In the genomic region with DNA sequence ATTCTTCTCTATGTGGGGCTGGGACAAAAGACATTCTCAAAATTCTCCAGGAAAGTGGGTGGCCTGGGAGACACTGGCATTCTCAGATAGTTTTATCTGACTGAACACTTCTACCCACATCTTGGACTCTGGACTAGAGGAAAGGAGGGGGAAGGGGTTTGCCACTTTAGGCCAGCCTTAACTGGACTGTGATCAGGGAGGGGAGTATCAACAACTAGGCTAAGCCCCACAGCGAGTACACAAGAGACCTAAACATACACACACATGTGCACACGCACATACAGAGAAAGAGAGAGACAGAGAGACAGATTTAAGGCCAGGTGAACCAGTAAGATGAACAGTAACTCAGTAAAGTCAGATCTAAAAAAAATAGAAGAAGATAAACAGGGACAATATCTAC, we compare ENCODE assay signal across 9 cellular contexts. TPM values are rescaled to one million over a fixed set of nuclear protein-coding genes. Genes with fewer than 3 reads are reported as not detected.
DNase-seq lines count a peak whose midpoint lies in the region; ATAC-seq and TF ChIP-seq lines count a peak whose summit lies in the region.
"Had no signal": no experiment of that assay in that cellular context is flagged by ENCODE, and none has a peak within 500 bp of the region (broad histone marks: within the 10 kb centered on the region; RNA-seq: fewer than 3 reads in every experiment).

No MANE protein-coding gene starts in this region.

- TF ChIP-seq CTCF in heart left ventricle (IDR thresholded peaks at IDR 0.05) (no peak), tibial artery (IDR thresholded peaks at IDR 0.05) (no peak)

- 90 to 98% (median 93%) methylated on average over 2 of the region's 2 CpGs for WGBS in heart left ventricle, 4 donors

- intact Hi-C loops in heart left ventricle (cut with DNase I) = loop anchor here in 2 of 10 donors (2.0 to 10.0 kb wide), 3 partner anchors 17 to 140 kb away; a partner anchor contains a TSS
- intact Hi-C loops in cardiac septum (cut with DNase I) = loop anchor here (5.0 kb wide), 2 partner anchors 75 to 125 kb away; a partner anchor contains a TSS
- intact Hi-C loops in tibial artery (cut with DNase I; ENCODE audit: low total_unique reads) = no loop called here

- H3K9me3 ChIP-seq in heart left ventricle = no peaks in the 10 kb centered on the region
- H3K9me3 ChIP-seq in tibial artery = no peaks in the 10 kb centered on the region

- H3K4me3 ChIP-seq in heart left ventricle (no peak overlapping the region), tibial artery (no peak overlapping the region)

- no peak for DNase-seq in heart left ventricle
- DNase-seq in cardiac septum (ENCODE audit: low spot score) = no peak
- DNase-seq in left kidney (ENCODE audit: low read depth, low spot score) = peak; percentile 36
- no peak for DNase-seq in tibial artery
- DNase-seq in HT-29 (ENCODE audit: low spot score) = no peak
- DNase-seq in islet precursor cell = no peak
- DNase-seq: effector memory CD4-positive, alpha-beta T cell; NCI-H1092; stimulated activated CD4-positive, alpha-beta T cell treated with anti-CD3 and anti-CD28 coated beads, Interleukin-4, amount 100 ng/mL, for 4 hours had no signal

- no peak for ATAC-seq in heart left ventricle

- TF ChIP-seq POLR2A in heart left ventricle (IDR thresholded peaks at IDR 0.05) = no peak

- H3K36me3 ChIP-seq in heart left ventricle (peaks cover 0 to under 1% (median 0%) of the 10 kb centered on the region in 9 donors), tibial artery (peaks cover 0 to under 1% (median 0%) of the 10 kb centered on the region in 3 donors)

- H3K27ac ChIP-seq in heart left ventricle (peak overlapping the region in 9 of 12 donors; percentile 81 to 92 (median 89)), tibial artery (peak overlapping the region; percentile 80 to 81)

- peaks cover 0 to 5% (median 0%) of the 10 kb centered on the region in 9 donors for H3K27me3 ChIP-seq in heart left ventricle
- no peaks in the 10 kb centered on the region for H3K27me3 ChIP-seq in tibial artery

- peaks cover 10 to 42% (median 32%) of the 10 kb centered on the region in 12 donors for H3K4me1 ChIP-seq in heart left ventricle
- peaks cover 0 to 36% (median 25%) of the 10 kb centered on the region in 4 donors for H3K4me1 ChIP-seq in tibial artery

RNA-seq across cellular contexts. Expression of a gene that starts 1.3 kb away (rescaled TPM):
- 10 to 100 TPM; 36.4 to 97.1 (median 50.8) TPM for total RNA-seq in heart left ventricle
- polyA plus RNA-seq in heart left ventricle = 10 to 100 TPM; 16.4 to 85.0 TPM
- 46.5 TPM for total RNA-seq in cardiac septum
- 0.13 TPM in 1 of 2 replicates, not detected in the other for total RNA-seq in HT-29 (2014; rRNA removed; shearing (Covaris generic))

RNA-seq across cellular contexts. Expression of a gene that starts 8.8 kb away (rescaled TPM):
- total RNA-seq in heart left ventricle (1 to 10 TPM in 6 of 9 donors, under 1 TPM in 3; 0.49 to 7.9 (median 1.3) TPM), cardiac septum (0.86 TPM)
- polyA plus RNA-seq in heart left ventricle = 1 to 10 TPM; 1.6 to 2.0 TPM
- not detected in 2 replicates for total RNA-seq in HT-29 (2014; rRNA removed; shearing (Covaris generic))

RNA-seq across cellular contexts. Expression of a gene that starts 18.0 kb away (rescaled TPM):
- total RNA-seq in heart left ventricle (10 to 100 TPM; 10.1 to 26.8 (median 13.0) TPM), cardiac septum (12.5 TPM)
- 10 to 100 TPM in 1 of 2 donors, 1 to 10 TPM in 1; 6.8 to 14.7 TPM for polyA plus RNA-seq in heart left ventricle
- total RNA-seq in HT-29 (2014; rRNA removed; shearing (Covaris generic)) = 0.43 and 0.60 TPM in 2 replicates

RNA-seq across cellular contexts. Expression of a gene that starts 18.3 kb away (rescaled TPM):
- 10 to 100 TPM; 11.5 to 28.4 (median 17.5) TPM for total RNA-seq in heart left ventricle
- polyA plus RNA-seq in heart left ventricle = 10 to 100 TPM; 33.0 to 44.4 TPM
- total RNA-seq in cardiac septum = 20.7 TPM
- total RNA-seq in HT-29 (2014; rRNA removed; shearing (Covaris generic)) = 37.6 and 48.4 TPM in 2 replicates

RNA-seq across cellular contexts. Expression of a gene that starts 28.1 kb away (rescaled TPM):
- total RNA-seq in heart left ventricle = under 1 TPM in 3 of 9 donors, not detected in 6; 0.37 to 0.61 (median 0.50) TPM
- polyA plus RNA-seq in heart left ventricle = not detected
- not detected for total RNA-seq in cardiac septum
- not detected in 2 replicates for total RNA-seq in HT-29 (2014; rRNA removed; shearing (Covaris generic))

Comparison
In these comparisons a context has a peak if more than half of its experiments do, and no peak if none do; other contexts are left out.
1. RNA of a gene that starts 1.3 kb away (total RNA-seq): 36.4 to 97.1 TPM in heart left ventricle and 46.5 TPM in cardiac septum (single experiment); 0.13 TPM in HT-29; every median in the first group is over 10 times any median in the second.